ENCODE assay signal across 13 cellular contexts in genomic region chr6:145036236-145036635, GRCh38.
DNase-seq lines count a peak whose midpoint lies in the region; ATAC-seq and TF ChIP-seq lines count a peak whose summit lies in the region.
"Had no signal": no experiment of that assay in that cellular context is flagged by ENCODE, and none has a peak within 500 bp of the region (broad histone marks: within the 10 kb centered on the region; RNA-seq: fewer than 3 reads in every experiment).

No MANE protein-coding gene starts in this region.

- H3K14ac ChIP-seq in IMR-90 (replicated peaks; ENCODE audit: low read depth, low read length), result no peak overlapping the region

- H3K18ac ChIP-seq in IMR-90 (ENCODE audit: low read depth, low read length), result peak overlapping the region; percentile 50; the same call in 1 of the 2 replicates

- H3K79me2 ChIP-seq in SK-N-SH (ENCODE audit: insufficient read depth), result no peaks in the 10 kb centered on the region

- H2BK120ac ChIP-seq in IMR-90 (ENCODE audit: low read depth, low read length), result no peak overlapping the region

- 85% methylated on average over 5 of the region's 5 CpGs for WGBS in SK-N-SH (ENCODE audit: low lambda C conversion rate)
- 41% methylated on average over 3 of the region's 5 CpGs; no CpG with 5 or more reads in 1 of the 2 experiments for WGBS in IMR-90 (ENCODE audit: extremely low coverage in 2 of 2, insufficient read length in 1 of 2), 2 experiments

- H3K27me3 Mint-ChIP-seq in neural crest cell (ENCODE audit: low read depth), result no peaks in the 10 kb centered on the region

- H2BK5ac ChIP-seq in IMR-90 (ENCODE audit: low read depth, low read length, poor library complexity, severe bottlenecking), result peak overlapping the region; percentile 5

- peak; percentile 35; the same call in 1 of the 3 replicates for ATAC-seq in SK-N-SH treated with all-trans-retinoic acid at 6 μM for 48 hours
- peak; percentile 40 for ATAC-seq in IMR-90 (ENCODE audit: low read depth)

- peak overlapping the region; percentile 29; the same call in 1 of the 3 replicates for H2BK15ac ChIP-seq in IMR-90 (ENCODE audit: low read depth, low read length)

- peaks cover 3% of the 10 kb centered on the region; the same call in 1 of the 2 replicates for H3K9me1 ChIP-seq in IMR-90 (ENCODE audit: insufficient read depth, low read length)

- no peak overlapping the region for H3K4ac ChIP-seq in IMR-90 (ENCODE audit: low read depth, low read length)

- TF ChIP-seq RAD21 in SK-N-SH (IDR thresholded peaks at IDR 0.05; ENCODE audit: low read length) (no peak), IMR-90 (IDR thresholded peaks at IDR 0.05; ENCODE audit: low read length) (no peak)

- H3F3A ChIP-seq in SK-N-SH (replicated peaks; ENCODE audit: insufficient read depth), result no peaks in the 10 kb centered on the region

- H4K91ac ChIP-seq in IMR-90 (ENCODE audit: insufficient read depth, low read depth, low read length), result no peak overlapping the region

- H3K56ac ChIP-seq in IMR-90 (ENCODE audit: extremely low read depth, insufficient read depth, low read length), result no peak overlapping the region

- no peak for TF ChIP-seq EP300 in SK-N-SH (IDR thresholded peaks at IDR 0.05; ENCODE audit: borderline replicate concordance in 1 of 2, low read depth in 1 of 2, low read length in 1 of 2)

- H3K79me1 ChIP-seq in IMR-90 (ENCODE audit: low read depth in 1 of 2, low read length in 2 of 2), result no peaks in the 10 kb centered on the region

- H3K4me1 ChIP-seq in SK-N-SH (ENCODE audit: control insufficient read depth in 1 of 2, insufficient read depth in 2 of 2, low read depth in 1 of 2, low read length in 1 of 2) (peaks cover 2 to 8% of the 10 kb centered on the region in 2 experiments; a peak in 3 of 4 replicates), IMR-90 (ENCODE audit: control insufficient read depth, insufficient read depth, low read length) (peaks cover 1% of the 10 kb centered on the region; the same call in 1 of the 2 replicates)
- H3K4me1 ChIP-seq: BLaER1, Caco-2 had no signal

- dilution Hi-C loops in IMR-90 (cut with HindIII; ENCODE audit: low sequenced_read_pairs, unreplicated experiment), result no loop called here

- no peak for TF ChIP-seq POLR2A in IMR-90 (IDR thresholded peaks at IDR 0.05; ENCODE audit: low read depth, low read length)

- CTCF ChIA-PET in SK-N-SH (lab: Yijun Ruan, JAX) (no interaction called here), IMR-90 (lab: Yijun Ruan, JAX) (no interaction called here)

- no peak overlapping the region for H4K5ac ChIP-seq in IMR-90 (ENCODE audit: low read depth, low read length)

- TF ChIP-seq CTCF in SK-N-SH (IDR thresholded peaks at IDR 0.05), result no peak
- no peak for TF ChIP-seq CTCF in IMR-90 (conservative IDR thresholded peaks at IDR 0.05; ENCODE audit: low read depth, low read length)
- no peak for TF ChIP-seq CTCF in choroid plexus epithelial cell (conservative IDR thresholded peaks at IDR 0.05; ENCODE audit: low read depth, low read length)
- TF ChIP-seq CTCF in neural crest cell (conservative IDR thresholded peaks at IDR 0.05), result no peak

- H2BK20ac ChIP-seq in IMR-90 (ENCODE audit: low read depth, low read length), result no peak overlapping the region

- H3K36me3 ChIP-seq in SK-N-SH (replicated peaks in 1 of 2; ENCODE audit: control insufficient read depth in 1 of 2, insufficient read depth in 2 of 2, low read length in 1 of 2) (no peaks in the 10 kb centered on the region), IMR-90 (ENCODE audit: control insufficient read depth, insufficient read depth, low read length) (no peaks in the 10 kb centered on the region)
- H3K36me3 ChIP-seq: BLaER1 had no signal

- in situ Hi-C loops in IMR-90 (cut with MboI; ENCODE audit: low sequenced_read_pairs), result no loop called here

- no TSS peak for BruUV-seq in IMR-90 (replicated peaks; lab: Mats Ljungman, UMichigan)

- peaks cover 4% of the 10 kb centered on the region for H3K4me1 Mint-ChIP-seq in neural crest cell
- H3K4me1 Mint-ChIP-seq: CD8-positive, alpha-beta memory T cell had no signal

- no peak overlapping the region for H3K4me3 Mint-ChIP-seq in neural crest cell
- H3K4me3 Mint-ChIP-seq: CD8-positive, alpha-beta memory T cell had no signal

- POLR2A ChIA-PET in SK-N-SH (lab: Yijun Ruan, JAX) (no interaction called here), IMR-90 (lab: Charles Lee; ENCODE audit: unreplicated experiment) (no interaction called here)

- H4K8ac ChIP-seq in IMR-90 (ENCODE audit: low read depth in 2 of 2, low read length in 2 of 2), result no peak overlapping the region

- H3K27me3 ChIP-seq in SK-N-SH (ENCODE audit: insufficient read depth) (no peaks in the 10 kb centered on the region), IMR-90 (ENCODE audit: control insufficient read depth, insufficient read depth, low read length) (no peaks in the 10 kb centered on the region)
- H3K27me3 ChIP-seq: BLaER1 had no signal

- H2AK5ac ChIP-seq in IMR-90 (ENCODE audit: low read depth, low read length), result no peak overlapping the region

- DNase-seq in SK-N-SH, result no peak
- peak; percentile 59 for DNase-seq in IMR-90
- peak; percentile 21 for DNase-seq in choroid plexus epithelial cell (ENCODE audit: low read depth)
- DNase-seq in neural crest cell (ENCODE audit: low read depth, low spot score), result no peak
- DNase-seq in glomerular visceral epithelial cell (ENCODE audit: extremely low spot score), result no peak
- DNase-seq in DMS153 treated with DMSO at 0.1 percent for 48 hours (lab: John Stamatoyannopoulos, UW; ENCODE audit: unreplicated experiment), result no peak
- DNase-seq in activated naive CD4-positive, alpha-beta T cell treated with Interleukin-2 at 50 U/mL for 16 hours, result no peak
- DNase-seq: Caco-2; CD8-positive, alpha-beta memory T cell; GM23248 had no signal

- intact Hi-C loops in IMR-90 (cut with micrococcal nuclease), result no loop called here

- H2AFZ ChIP-seq in SK-N-SH (ENCODE audit: low read depth), result no peak overlapping the region
- H2AFZ ChIP-seq in IMR-90 (replicated peaks; ENCODE audit: low read length, poor library complexity), result no peak overlapping the region
- H2AFZ ChIP-seq: GM23248 had no signal

- H2AK9ac ChIP-seq in IMR-90 (replicated peaks; ENCODE audit: low read depth, low read length, poor library complexity), result no peak overlapping the region

- H3K4me3 ChIP-seq in SK-N-SH (ENCODE audit: low read depth in 2 of 2, low read length in 1 of 2) (no peak overlapping the region), IMR-90 (ENCODE audit: insufficient read depth, low read depth, low read length) (no peak overlapping the region), choroid plexus epithelial cell (ENCODE audit: low read depth, low read length) (no peak overlapping the region)
- H3K4me3 ChIP-seq: BLaER1, GM23248 had no signal

- H3K4me2 ChIP-seq in SK-N-SH (no peak overlapping the region), IMR-90 (ENCODE audit: low read depth, low read length) (no peak overlapping the region)
- H3K4me2 ChIP-seq: BLaER1 had no signal

- H4K20me1 ChIP-seq in SK-N-SH (ENCODE audit: insufficient read depth) (no peaks in the 10 kb centered on the region), IMR-90 (ENCODE audit: insufficient read depth, low read length) (no peaks in the 10 kb centered on the region)
- H4K20me1 ChIP-seq: BLaER1 had no signal

- H3K9ac ChIP-seq in SK-N-SH (no peak overlapping the region), IMR-90 (ENCODE audit: low read depth, low read length) (no peak overlapping the region)
- H3K9ac ChIP-seq: BLaER1, GM23248 had no signal

- H3K9me3 Mint-ChIP-seq in neural crest cell, result peaks cover 7% of the 10 kb centered on the region

- H3K23ac ChIP-seq in IMR-90 (ENCODE audit: low read depth, low read length), result no peak overlapping the region

- H3K9me3 ChIP-seq in SK-N-SH (no peaks in the 10 kb centered on the region), IMR-90 (ENCODE audit: control insufficient read depth, insufficient read depth, low read length) (no peaks in the 10 kb centered on the region)
- H3K9me3 ChIP-seq: BLaER1, Caco-2 had no signal

- no peaks in the 10 kb centered on the region for H3K9me2 ChIP-seq in SK-N-SH

- H3K36me3 Mint-ChIP-seq in neural crest cell (ENCODE audit: low read depth), result no peaks in the 10 kb centered on the region
- H3K36me3 Mint-ChIP-seq: CD8-positive, alpha-beta memory T cell had no signal

- no peak overlapping the region for H3K27ac ChIP-seq in SK-N-SH (ENCODE audit: low read depth in 2 of 2, low read length in 1 of 2)
- no peak overlapping the region for H3K27ac ChIP-seq in IMR-90 (ENCODE audit: insufficient read depth, low read length)
- H3K27ac ChIP-seq: 22Rv1, BLaER1, GM23248 had no signal

- peak overlapping the region; percentile 65 for H3K27ac Mint-ChIP-seq in neural crest cell (ENCODE audit: unreplicated experiment)
- H3K27ac Mint-ChIP-seq: CD8-positive, alpha-beta memory T cell had no signal

TF ChIP-seq in SK-N-SH treated with all-trans-retinoic acid at 6 μM for 48 hours, 23 proteins besides CTCF, POLR2A, EP300 and RAD21:
- no peak for TF ChIP-seq PPARA (CRISPR knock-in tag; IDR thresholded peaks at IDR 0.05; ENCODE audit: borderline replicate concordance)

TF ChIP-seq in SK-N-SH, 30 proteins besides CTCF, POLR2A, EP300 and RAD21 (continues in another document):
- TF ChIP-seq, protein P1, sequence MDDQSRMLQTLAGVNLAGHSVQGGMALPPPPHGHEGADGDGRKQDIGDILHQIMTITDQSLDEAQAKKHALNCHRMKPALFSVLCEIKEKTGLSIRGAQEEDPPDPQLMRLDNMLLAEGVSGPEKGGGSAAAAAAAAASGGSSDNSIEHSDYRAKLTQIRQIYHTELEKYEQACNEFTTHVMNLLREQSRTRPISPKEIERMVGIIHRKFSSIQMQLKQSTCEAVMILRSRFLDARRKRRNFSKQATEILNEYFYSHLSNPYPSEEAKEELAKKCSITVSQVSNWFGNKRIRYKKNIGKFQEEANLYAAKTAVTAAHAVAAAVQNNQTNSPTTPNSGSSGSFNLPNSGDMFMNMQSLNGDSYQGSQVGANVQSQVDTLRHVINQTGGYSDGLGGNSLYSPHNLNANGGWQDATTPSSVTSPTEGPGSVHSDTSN (IDR thresholded peaks at IDR 0.05), result no peak

TF ChIP-seq in IMR-90, 13 proteins besides CTCF, POLR2A, EP300 and RAD21 (continues in another document):
- TF ChIP-seq RCOR1 (IDR thresholded peaks at IDR 0.05; ENCODE audit: insufficient replicate concordance, low read length), result no peak
- no peak for TF ChIP-seq MXI1 (IDR thresholded peaks at IDR 0.05; ENCODE audit: borderline replicate concordance, low read depth, low read length)
- TF ChIP-seq MAFK (IDR thresholded peaks at IDR 0.05; ENCODE audit: low read depth, low read length), result no peak
- no peak for TF ChIP-seq SMC3 (IDR thresholded peaks at IDR 0.05; ENCODE audit: low read depth, low read length)
- TF ChIP-seq NFE2L2 (IDR thresholded peaks at IDR 0.05; ENCODE audit: low read depth, low read length), result no peak
- no peak for TF ChIP-seq CHD1 (IDR thresholded peaks at IDR 0.05; ENCODE audit: low read depth, low read length)
- TF ChIP-seq RFX5 (IDR thresholded peaks at IDR 0.05; ENCODE audit: low read depth, low read length), result no peak

Comparison
In these comparisons a context has a peak if more than half of its experiments do, and no peak if none do; other contexts are left out.
1. DNase-seq: peak in IMR-90 (single experiment) and choroid plexus epithelial cell (single experiment); none in SK-N-SH (single experiment), neural crest cell (single experiment), glomerular visceral epithelial cell (single experiment), DMS153 treated with DMSO at 0.1 percent for 48 hours (single experiment) and activated naive CD4-positive, alpha-beta T cell treated with Interleukin-2 at 50 U/mL for 16 hours (single experiment).